ENCODE assay signal across 9 cellular contexts in the genomic region with DNA sequence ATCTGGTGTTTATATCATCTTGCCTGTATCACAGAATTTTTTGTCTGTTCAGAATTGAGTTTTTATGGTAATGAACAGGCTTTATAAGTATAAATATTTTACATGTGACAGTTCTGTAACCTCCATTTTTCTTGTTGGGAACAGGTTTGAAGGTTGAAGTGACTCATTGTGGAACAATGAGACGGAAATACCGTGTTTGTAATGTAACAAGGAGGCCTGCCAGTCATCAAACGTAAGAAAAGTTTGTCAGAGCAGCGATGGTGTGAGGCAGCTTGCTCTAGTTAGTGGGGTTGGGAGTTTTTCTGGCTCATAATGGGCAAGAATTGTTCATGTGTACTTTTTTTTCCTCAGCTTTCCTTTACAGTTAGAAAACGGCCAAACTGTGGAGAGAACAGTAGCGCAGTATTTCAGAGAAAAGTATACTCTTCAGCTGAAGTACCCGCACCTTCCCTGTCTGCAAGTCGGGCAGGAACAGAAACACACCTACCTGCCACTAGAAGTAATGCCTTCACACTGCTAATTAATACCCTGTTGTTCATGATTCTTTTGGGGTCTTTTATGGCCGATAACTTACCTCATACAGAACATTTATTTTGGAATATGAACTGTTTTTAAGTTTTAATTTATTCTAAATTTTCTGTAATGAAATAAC.
DNase-seq lines count a peak whose midpoint lies in the region; ATAC-seq, FAIRE-seq and TF ChIP-seq lines count a peak whose summit lies in the region.
"Had no signal": no experiment of that assay in that cellular context is flagged by ENCODE, and none has a peak within 500 bp of the region (broad histone marks: within the 10 kb centered on the region; RNA-seq: fewer than 3 reads in every experiment).

No MANE protein-coding gene starts in this region.

- DNase-seq in ELF-1 (ENCODE audit: low read depth, low spot score) (peak; percentile 23), HTR-8/SVneo (ENCODE audit: insufficient read length, low spot score) (peak; percentile 57), mammary epithelial cell (peak; percentile 50), mesenchymal stem cell (peak; percentile 75), NCI-H69 (lab: John Stamatoyannopoulos, UW) (no peak), NCI-H187 (lab: John Stamatoyannopoulos, UW) (no peak), NCI-H1417 treated with DMSO at 0.1 percent for 48 hours (lab: John Stamatoyannopoulos, UW) (no peak)

- H3K9me3 ChIP-seq in mammary epithelial cell (replicated peaks; ENCODE audit: insufficient read depth, low read length), result no peaks in the 10 kb centered on the region
- H3K9me3 ChIP-seq in mesenchymal stem cell (ENCODE audit: control insufficient read depth, low read length), result no peaks in the 10 kb centered on the region

- in situ Hi-C loops in mammary epithelial cell (cut with MboI; ENCODE audit: low sequenced_read_pairs in 2 of 2), result no loop called here

- no peaks in the 10 kb centered on the region for H4K20me1 ChIP-seq in mammary epithelial cell (ENCODE audit: insufficient read depth, low read length)

- H3K79me2 ChIP-seq in mammary epithelial cell (ENCODE audit: insufficient read depth, low read length), result no peaks in the 10 kb centered on the region

- H3K36me3 ChIP-seq in mammary epithelial cell (ENCODE audit: insufficient read depth, low read length) (peaks cover 14% of the 10 kb centered on the region), mesenchymal stem cell (ENCODE audit: control insufficient read depth in 1 of 2, insufficient read depth in 2 of 2, low read depth in 1 of 2, low read length in 2 of 2) (peaks cover 13 to 53% of the 10 kb centered on the region in 2 experiments)

- dilution Hi-C loops in mammary epithelial cell (cut with HindIII; ENCODE audit: low sequenced_read_pairs), result no loop called here

- H2BK15ac ChIP-seq in mesenchymal stem cell (ENCODE audit: low read depth, poor library complexity, severe bottlenecking), result no peak overlapping the region

- no peak overlapping the region for H2AK5ac ChIP-seq in mesenchymal stem cell (ENCODE audit: low read length, severe bottlenecking)

- H3K4me3 ChIP-seq in mammary epithelial cell (replicated peaks in 1 of 3; ENCODE audit: insufficient read depth in 1 of 3, low read depth in 2 of 3, low read length in 3 of 3), result no peak overlapping the region
- no peak overlapping the region for H3K4me3 ChIP-seq in mesenchymal stem cell (ENCODE audit: insufficient read depth in 1 of 2, low read depth in 1 of 2, low read length in 2 of 2)
- H3K4me3 ChIP-seq: K562 had no signal

- no peak for TF ChIP-seq CTCF in mammary epithelial cell (conservative IDR thresholded peaks at IDR 0.05 in 1 of 2, IDR thresholded peaks at IDR 0.05 in 1 of 2; ENCODE audit: extremely low read depth in 1 of 2, insufficient read depth in 1 of 2, low read depth in 1 of 2, low read length in 2 of 2)

- H2BK12ac ChIP-seq in mesenchymal stem cell (ENCODE audit: low read length in 2 of 2), result no peak overlapping the region

- no peak for FAIRE-seq in HTR-8/SVneo (lab: Jason Lieb, UNC)
- FAIRE-seq: K562 had no signal

- intact Hi-C loops in mammary epithelial cell (cut with micrococcal nuclease), result no loop called here

- H3K4me2 ChIP-seq in mammary epithelial cell (ENCODE audit: insufficient read depth, low read depth, low read length) (no peak overlapping the region), mesenchymal stem cell (ENCODE audit: low read length, poor library complexity, severe bottlenecking) (no peak overlapping the region)

- no peaks in the 10 kb centered on the region for H3K4me1 ChIP-seq in mammary epithelial cell (ENCODE audit: insufficient read depth, low read length)
- H3K4me1 ChIP-seq in mesenchymal stem cell (ENCODE audit: control insufficient read depth, insufficient read depth, low read depth, low read length), result no peaks in the 10 kb centered on the region

- no peak overlapping the region for H2BK120ac ChIP-seq in mesenchymal stem cell (ENCODE audit: low read depth, low read length)

- no peak overlapping the region for H3K4ac ChIP-seq in mesenchymal stem cell (ENCODE audit: low read depth in 1 of 2, low read length in 2 of 2)

- H4K8ac ChIP-seq in mesenchymal stem cell (ENCODE audit: low read length), result no peak overlapping the region

- TSS peak; percentile 23 for BruUV-seq in mammary epithelial cell (replicated peaks; lab: Mats Ljungman, UMichigan)

- 81% methylated on average over 9 of the region's 9 CpGs for WGBS in mammary epithelial cell (ENCODE audit: low coverage, missing lambda C conversion rate)
- 42% methylated on average over 8 of the region's 9 CpGs for WGBS in mesenchymal stem cell

- no peaks in the 10 kb centered on the region for H3K79me1 ChIP-seq in mesenchymal stem cell (replicated peaks; ENCODE audit: low read length, poor library complexity, severe bottlenecking)

- H4K91ac ChIP-seq in mesenchymal stem cell (ENCODE audit: low read length), result no peak overlapping the region

- ATAC-seq in HG03025 (IDR thresholded peaks at IDR 0.05; ENCODE audit: low FRiP score, unreplicated experiment), result no peak
- ATAC-seq: K562 had no signal

- H3K27ac ChIP-seq in mammary epithelial cell (ENCODE audit: insufficient read depth, low read depth, low read length) (no peak overlapping the region), mesenchymal stem cell (ENCODE audit: low read length, poor library complexity, severe bottlenecking) (peak overlapping the region; percentile 18)

- H3K23ac ChIP-seq in mesenchymal stem cell (ENCODE audit: low read length in 2 of 2), result no peak overlapping the region

- no peak overlapping the region for H3K9ac ChIP-seq in mammary epithelial cell (ENCODE audit: insufficient read depth, low read length)
- H3K9ac ChIP-seq in mesenchymal stem cell (ENCODE audit: low read length), result no peak overlapping the region

- CTCF ChIA-PET in mammary epithelial cell (lab: Charles Lee; ENCODE audit: low non-redundant PET), result no interaction called here

- no peak overlapping the region for H3K14ac ChIP-seq in mesenchymal stem cell (ENCODE audit: low read length in 2 of 2)

- H3K27me3 ChIP-seq in mammary epithelial cell (ENCODE audit: insufficient read depth, low read length) (no peaks in the 10 kb centered on the region), mesenchymal stem cell (ENCODE audit: control insufficient read depth in 1 of 2, insufficient read depth in 1 of 2, low read length in 2 of 2) (no peaks in the 10 kb centered on the region)

- no peak overlapping the region for H3K18ac ChIP-seq in mesenchymal stem cell (ENCODE audit: low read depth in 1 of 2, low read length in 2 of 2)

- H2BK5ac ChIP-seq in mesenchymal stem cell (ENCODE audit: low read depth, low read length, poor library complexity, severe bottlenecking), result no peak overlapping the region

- H2AFZ ChIP-seq in mammary epithelial cell (ENCODE audit: low read depth, low read length) (no peak overlapping the region), mesenchymal stem cell (ENCODE audit: low read depth, low read length) (no peak overlapping the region)

Comparison
In these comparisons a context has a peak if more than half of its experiments do, and no peak if none do; other contexts are left out.
1. DNase-seq: peak in ELF-1 (single experiment), HTR-8/SVneo (single experiment), mammary epithelial cell (single experiment) and mesenchymal stem cell (single experiment); none in NCI-H69 (single experiment), NCI-H187 (0 of 2) and NCI-H1417 treated with DMSO at 0.1 percent for 48 hours (single experiment).